ENCODE assay signal across 17 cellular contexts in the genomic region with DNA sequence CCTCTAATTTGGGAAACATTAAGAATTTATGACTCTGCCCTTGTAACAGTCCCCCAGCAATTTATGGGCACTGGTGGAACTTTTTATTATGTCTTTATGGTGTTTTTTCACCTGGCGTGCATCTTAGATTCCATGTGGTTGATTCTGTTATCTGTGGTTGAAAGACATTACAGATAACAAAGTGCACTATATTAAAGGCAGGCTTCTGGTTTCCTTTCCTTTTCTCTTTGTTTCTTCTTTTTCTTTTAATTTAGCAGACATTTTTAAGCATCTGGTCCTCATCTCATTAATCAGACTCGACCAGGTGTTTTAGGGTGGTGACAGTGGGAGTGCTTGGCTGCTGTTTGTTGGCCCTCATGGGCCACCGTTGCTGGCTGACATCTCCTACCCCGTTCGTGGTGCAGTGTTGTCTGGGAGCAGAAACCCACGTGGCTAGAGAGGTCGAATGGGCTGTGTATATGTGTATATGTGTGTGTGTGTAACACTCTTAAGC.
DNase-seq lines count a peak whose midpoint lies in the region; ATAC-seq and TF ChIP-seq lines count a peak whose summit lies in the region.
"Had no signal": no experiment of that assay in that cellular context is flagged by ENCODE, and none has a peak within 500 bp of the region (broad histone marks: within the 10 kb centered on the region; RNA-seq: fewer than 3 reads in every experiment).

No MANE protein-coding gene starts in this region.

- H3K27ac ChIP-seq in RWPE2 (ENCODE audit: poor library complexity, severe bottlenecking) (peak overlapping the region; percentile 76), sigmoid colon (peak overlapping the region; percentile 67 to 80 (median 74)), right cardiac atrium (ENCODE audit: low read length) (no peak overlapping the region)
- H3K27ac ChIP-seq: 22Rv1, left lung, testis had no signal

- no peaks in the 10 kb centered on the region for H3K36me3 ChIP-seq in RWPE2 (ENCODE audit: low read depth)
- H3K36me3 ChIP-seq in sigmoid colon = no peaks in the 10 kb centered on the region
- H3K36me3 ChIP-seq: left lung had no signal

- TF ChIP-seq EP300 in sigmoid colon (IDR thresholded peaks at IDR 0.05) = no peak

- TF ChIP-seq CTCF in RWPE2 (IDR thresholded peaks at IDR 0.05; ENCODE audit: poor library complexity, severe bottlenecking) (no peak), fibroblast of mammary gland (conservative IDR thresholded peaks at IDR 0.05; ENCODE audit: control insufficient read depth, insufficient read depth, low read depth, low read length) (no peak), sigmoid colon (IDR thresholded peaks at IDR 0.05) (no peak)

- WGBS in sigmoid colon, 2 donors = 11 to 18% methylated on average over 7 of the region's 7 CpGs
- WGBS in right cardiac atrium = 65% methylated on average over 7 of the region's 7 CpGs

- ATAC-seq in RWPE2 (ENCODE audit: low read depth) (no peak), esophagus mucosa (no peak), right cardiac atrium (no peak)
- ATAC-seq: effector memory CD8-positive, alpha-beta T cell; natural killer cell treated with Interleukin-12 subunit alpha and Interleukin-12 subunit beta and Interleukin-15 and Interleukin-18, amount 100 ng/mL, for 72 hours had no signal

- intact Hi-C loops in sigmoid colon (cut with DNase I) (loop anchor here (1.0 to 10.0 kb wide), 5 partner anchors 40 to 214 kb away; no protein-coding TSS in a partner anchor), right cardiac atrium (cut with DNase I) (no loop called here)

- H3K4me1 ChIP-seq in RWPE2 (ENCODE audit: insufficient read depth, poor library complexity, severe bottlenecking) (peaks cover 13% of the 10 kb centered on the region), sigmoid colon (peaks cover 0 to 64% (median 50%) of the 10 kb centered on the region in 4 donors), right cardiac atrium (ENCODE audit: control insufficient read depth, insufficient read depth, low read length) (peaks cover 2% of the 10 kb centered on the region)
- H3K4me1 ChIP-seq: testis had no signal

- H3K4me3 ChIP-seq in RWPE2 (ENCODE audit: severe bottlenecking) (no peak overlapping the region), fibroblast of mammary gland (ENCODE audit: control insufficient read depth, low read depth, low read length) (no peak overlapping the region), sigmoid colon (no peak overlapping the region), right cardiac atrium (ENCODE audit: low read length) (no peak overlapping the region)
- H3K4me3 ChIP-seq: left lung, skin epidermis, testis had no signal

- no peaks in the 10 kb centered on the region for H3K9me3 ChIP-seq in RWPE2 (ENCODE audit: severe bottlenecking)
- no peaks in the 10 kb centered on the region for H3K9me3 ChIP-seq in sigmoid colon
- no peaks in the 10 kb centered on the region for H3K9me3 ChIP-seq in right cardiac atrium (ENCODE audit: control insufficient read depth, low read length)
- H3K9me3 ChIP-seq: left lung, testis had no signal

- DNase-seq in DMS 273 (lab: John Stamatoyannopoulos, UW; ENCODE audit: unreplicated experiment) (peak; percentile 4), DMS 273 treated with DMSO at 0.1 percent for 48 hours (lab: John Stamatoyannopoulos, UW) (no peak), RWPE2 (ENCODE audit: low spot score) (no peak), fibroblast of mammary gland (ENCODE audit: low read depth) (peak; percentile 50), sigmoid colon (no peak), DMS79 treated with DMSO at 0.1 percent for 48 hours (lab: John Stamatoyannopoulos, UW) (no peak), right cardiac atrium (no peak)
- DNase-seq: activated CD4-positive, alpha-beta T cell treated with anti-CD3 and anti-CD28 coated beads for 4 hours; effector memory CD8-positive, alpha-beta T cell; head of caudate nucleus; left lung; NCI-H1930; testis had no signal

- TF ChIP-seq POLR2A in sigmoid colon (IDR thresholded peaks at IDR 0.05) = no peak

- H3K27me3 ChIP-seq in RWPE2 (ENCODE audit: insufficient read depth, poor library complexity, severe bottlenecking) (no peaks in the 10 kb centered on the region), sigmoid colon (no peaks in the 10 kb centered on the region), right cardiac atrium (ENCODE audit: control insufficient read depth, insufficient read depth) (no peaks in the 10 kb centered on the region)
- H3K27me3 ChIP-seq: left lung, testis had no signal

Comparison
In these comparisons a context has a peak if more than half of its experiments do, and no peak if none do; other contexts are left out.
1. DNase-seq: peak in DMS 273 (single experiment) and fibroblast of mammary gland (single experiment); none in DMS 273 treated with DMSO at 0.1 percent for 48 hours (single experiment), RWPE2 (single experiment), sigmoid colon (single experiment), DMS79 treated with DMSO at 0.1 percent for 48 hours (single experiment) and right cardiac atrium (0 of 3).